ENCODE assay signal across 1 cellular context in genomic region chr7:24821045-24821853, GRCh38.
TF ChIP-seq lines count a peak whose summit lies in the region.

No MANE protein-coding gene starts in this region.

TF ChIP-seq in K562, 482 proteins besides CTCF, POLR2A, EP300 and RAD21 (continued from another document and continues in another):
- TF ChIP-seq, protein P1, sequence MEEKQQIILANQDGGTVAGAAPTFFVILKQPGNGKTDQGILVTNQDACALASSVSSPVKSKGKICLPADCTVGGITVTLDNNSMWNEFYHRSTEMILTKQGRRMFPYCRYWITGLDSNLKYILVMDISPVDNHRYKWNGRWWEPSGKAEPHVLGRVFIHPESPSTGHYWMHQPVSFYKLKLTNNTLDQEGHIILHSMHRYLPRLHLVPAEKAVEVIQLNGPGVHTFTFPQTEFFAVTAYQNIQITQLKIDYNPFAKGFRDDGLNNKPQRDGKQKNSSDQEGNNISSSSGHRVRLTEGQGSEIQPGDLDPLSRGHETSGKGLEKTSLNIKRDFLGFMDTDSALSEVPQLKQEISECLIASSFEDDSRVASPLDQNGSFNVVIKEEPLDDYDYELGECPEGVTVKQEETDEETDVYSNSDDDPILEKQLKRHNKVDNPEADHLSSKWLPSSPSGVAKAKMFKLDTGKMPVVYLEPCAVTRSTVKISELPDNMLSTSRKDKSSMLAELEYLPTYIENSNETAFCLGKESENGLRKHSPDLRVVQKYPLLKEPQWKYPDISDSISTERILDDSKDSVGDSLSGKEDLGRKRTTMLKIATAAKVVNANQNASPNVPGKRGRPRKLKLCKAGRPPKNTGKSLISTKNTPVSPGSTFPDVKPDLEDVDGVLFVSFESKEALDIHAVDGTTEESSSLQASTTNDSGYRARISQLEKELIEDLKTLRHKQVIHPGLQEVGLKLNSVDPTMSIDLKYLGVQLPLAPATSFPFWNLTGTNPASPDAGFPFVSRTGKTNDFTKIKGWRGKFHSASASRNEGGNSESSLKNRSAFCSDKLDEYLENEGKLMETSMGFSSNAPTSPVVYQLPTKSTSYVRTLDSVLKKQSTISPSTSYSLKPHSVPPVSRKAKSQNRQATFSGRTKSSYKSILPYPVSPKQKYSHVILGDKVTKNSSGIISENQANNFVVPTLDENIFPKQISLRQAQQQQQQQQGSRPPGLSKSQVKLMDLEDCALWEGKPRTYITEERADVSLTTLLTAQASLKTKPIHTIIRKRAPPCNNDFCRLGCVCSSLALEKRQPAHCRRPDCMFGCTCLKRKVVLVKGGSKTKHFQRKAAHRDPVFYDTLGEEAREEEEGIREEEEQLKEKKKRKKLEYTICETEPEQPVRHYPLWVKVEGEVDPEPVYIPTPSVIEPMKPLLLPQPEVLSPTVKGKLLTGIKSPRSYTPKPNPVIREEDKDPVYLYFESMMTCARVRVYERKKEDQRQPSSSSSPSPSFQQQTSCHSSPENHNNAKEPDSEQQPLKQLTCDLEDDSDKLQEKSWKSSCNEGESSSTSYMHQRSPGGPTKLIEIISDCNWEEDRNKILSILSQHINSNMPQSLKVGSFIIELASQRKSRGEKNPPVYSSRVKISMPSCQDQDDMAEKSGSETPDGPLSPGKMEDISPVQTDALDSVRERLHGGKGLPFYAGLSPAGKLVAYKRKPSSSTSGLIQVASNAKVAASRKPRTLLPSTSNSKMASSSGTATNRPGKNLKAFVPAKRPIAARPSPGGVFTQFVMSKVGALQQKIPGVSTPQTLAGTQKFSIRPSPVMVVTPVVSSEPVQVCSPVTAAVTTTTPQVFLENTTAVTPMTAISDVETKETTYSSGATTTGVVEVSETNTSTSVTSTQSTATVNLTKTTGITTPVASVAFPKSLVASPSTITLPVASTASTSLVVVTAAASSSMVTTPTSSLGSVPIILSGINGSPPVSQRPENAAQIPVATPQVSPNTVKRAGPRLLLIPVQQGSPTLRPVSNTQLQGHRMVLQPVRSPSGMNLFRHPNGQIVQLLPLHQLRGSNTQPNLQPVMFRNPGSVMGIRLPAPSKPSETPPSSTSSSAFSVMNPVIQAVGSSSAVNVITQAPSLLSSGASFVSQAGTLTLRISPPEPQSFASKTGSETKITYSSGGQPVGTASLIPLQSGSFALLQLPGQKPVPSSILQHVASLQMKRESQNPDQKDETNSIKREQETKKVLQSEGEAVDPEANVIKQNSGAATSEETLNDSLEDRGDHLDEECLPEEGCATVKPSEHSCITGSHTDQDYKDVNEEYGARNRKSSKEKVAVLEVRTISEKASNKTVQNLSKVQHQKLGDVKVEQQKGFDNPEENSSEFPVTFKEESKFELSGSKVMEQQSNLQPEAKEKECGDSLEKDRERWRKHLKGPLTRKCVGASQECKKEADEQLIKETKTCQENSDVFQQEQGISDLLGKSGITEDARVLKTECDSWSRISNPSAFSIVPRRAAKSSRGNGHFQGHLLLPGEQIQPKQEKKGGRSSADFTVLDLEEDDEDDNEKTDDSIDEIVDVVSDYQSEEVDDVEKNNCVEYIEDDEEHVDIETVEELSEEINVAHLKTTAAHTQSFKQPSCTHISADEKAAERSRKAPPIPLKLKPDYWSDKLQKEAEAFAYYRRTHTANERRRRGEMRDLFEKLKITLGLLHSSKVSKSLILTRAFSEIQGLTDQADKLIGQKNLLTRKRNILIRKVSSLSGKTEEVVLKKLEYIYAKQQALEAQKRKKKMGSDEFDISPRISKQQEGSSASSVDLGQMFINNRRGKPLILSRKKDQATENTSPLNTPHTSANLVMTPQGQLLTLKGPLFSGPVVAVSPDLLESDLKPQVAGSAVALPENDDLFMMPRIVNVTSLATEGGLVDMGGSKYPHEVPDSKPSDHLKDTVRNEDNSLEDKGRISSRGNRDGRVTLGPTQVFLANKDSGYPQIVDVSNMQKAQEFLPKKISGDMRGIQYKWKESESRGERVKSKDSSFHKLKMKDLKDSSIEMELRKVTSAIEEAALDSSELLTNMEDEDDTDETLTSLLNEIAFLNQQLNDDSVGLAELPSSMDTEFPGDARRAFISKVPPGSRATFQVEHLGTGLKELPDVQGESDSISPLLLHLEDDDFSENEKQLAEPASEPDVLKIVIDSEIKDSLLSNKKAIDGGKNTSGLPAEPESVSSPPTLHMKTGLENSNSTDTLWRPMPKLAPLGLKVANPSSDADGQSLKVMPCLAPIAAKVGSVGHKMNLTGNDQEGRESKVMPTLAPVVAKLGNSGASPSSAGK (IDR thresholded peaks at IDR 0.05), result peak; percentile 39; the same call in 1 of the 2 replicates
- no peak for TF ChIP-seq SRSF7 (optimal IDR thresholded peaks at IDR 0.05; ENCODE audit: low read depth, low read length)
- TF ChIP-seq HLTF (IDR thresholded peaks at IDR 0.05), result no peak
- no peak for TF ChIP-seq GATAD2A (IDR thresholded peaks at IDR 0.05)
- peak; percentile 86 for TF ChIP-seq KLF6 (CRISPR knock-in tag; IDR thresholded peaks at IDR 0.05; ENCODE audit: borderline replicate concordance)
- TF ChIP-seq, protein P2, sequence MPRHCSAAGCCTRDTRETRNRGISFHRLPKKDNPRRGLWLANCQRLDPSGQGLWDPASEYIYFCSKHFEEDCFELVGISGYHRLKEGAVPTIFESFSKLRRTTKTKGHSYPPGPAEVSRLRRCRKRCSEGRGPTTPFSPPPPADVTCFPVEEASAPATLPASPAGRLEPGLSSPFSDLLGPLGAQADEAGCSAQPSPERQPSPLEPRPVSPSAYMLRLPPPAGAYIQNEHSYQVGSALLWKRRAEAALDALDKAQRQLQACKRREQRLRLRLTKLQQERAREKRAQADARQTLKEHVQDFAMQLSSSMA (CRISPR knock-in tag; IDR thresholded peaks at IDR 0.05), result no peak
- TF ChIP-seq, protein P3, sequence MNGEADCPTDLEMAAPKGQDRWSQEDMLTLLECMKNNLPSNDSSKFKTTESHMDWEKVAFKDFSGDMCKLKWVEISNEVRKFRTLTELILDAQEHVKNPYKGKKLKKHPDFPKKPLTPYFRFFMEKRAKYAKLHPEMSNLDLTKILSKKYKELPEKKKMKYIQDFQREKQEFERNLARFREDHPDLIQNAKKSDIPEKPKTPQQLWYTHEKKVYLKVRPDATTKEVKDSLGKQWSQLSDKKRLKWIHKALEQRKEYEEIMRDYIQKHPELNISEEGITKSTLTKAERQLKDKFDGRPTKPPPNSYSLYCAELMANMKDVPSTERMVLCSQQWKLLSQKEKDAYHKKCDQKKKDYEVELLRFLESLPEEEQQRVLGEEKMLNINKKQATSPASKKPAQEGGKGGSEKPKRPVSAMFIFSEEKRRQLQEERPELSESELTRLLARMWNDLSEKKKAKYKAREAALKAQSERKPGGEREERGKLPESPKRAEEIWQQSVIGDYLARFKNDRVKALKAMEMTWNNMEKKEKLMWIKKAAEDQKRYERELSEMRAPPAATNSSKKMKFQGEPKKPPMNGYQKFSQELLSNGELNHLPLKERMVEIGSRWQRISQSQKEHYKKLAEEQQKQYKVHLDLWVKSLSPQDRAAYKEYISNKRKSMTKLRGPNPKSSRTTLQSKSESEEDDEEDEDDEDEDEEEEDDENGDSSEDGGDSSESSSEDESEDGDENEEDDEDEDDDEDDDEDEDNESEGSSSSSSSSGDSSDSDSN (IDR thresholded peaks at IDR 0.05; ENCODE audit: borderline replicate concordance in 1 of 2, low read depth in 2 of 2, low read length in 2 of 2), result 0 out of 4 replicates have a peak, but pooled peaks of 1 of the 2 experiments have one; percentile 22
- peak; percentile 45 for TF ChIP-seq FOS (IDR thresholded peaks at IDR 0.05; ENCODE audit: extremely low read depth, insufficient read length)
- no peak for TF ChIP-seq ZNF77 (CRISPR knock-in tag; IDR thresholded peaks at IDR 0.05)
- TF ChIP-seq SMARCC2 (IDR thresholded peaks at IDR 0.05; ENCODE audit: low read depth), result peak; percentile 90
- peak; percentile 61 for TF ChIP-seq TAF9B (IDR thresholded peaks at IDR 0.05; ENCODE audit: partially characterized antibody)
- no peak for TF ChIP-seq POLR3A (IDR thresholded peaks at IDR 0.05; ENCODE audit: borderline replicate concordance, extremely low read depth, insufficient read depth, insufficient read length)
- TF ChIP-seq SAP30 (IDR thresholded peaks at IDR 0.05; ENCODE audit: borderline replicate concordance, insufficient read depth, low read depth, low read length, poor library complexity, severe bottlenecking), result no peak
- TF ChIP-seq, protein P4, sequence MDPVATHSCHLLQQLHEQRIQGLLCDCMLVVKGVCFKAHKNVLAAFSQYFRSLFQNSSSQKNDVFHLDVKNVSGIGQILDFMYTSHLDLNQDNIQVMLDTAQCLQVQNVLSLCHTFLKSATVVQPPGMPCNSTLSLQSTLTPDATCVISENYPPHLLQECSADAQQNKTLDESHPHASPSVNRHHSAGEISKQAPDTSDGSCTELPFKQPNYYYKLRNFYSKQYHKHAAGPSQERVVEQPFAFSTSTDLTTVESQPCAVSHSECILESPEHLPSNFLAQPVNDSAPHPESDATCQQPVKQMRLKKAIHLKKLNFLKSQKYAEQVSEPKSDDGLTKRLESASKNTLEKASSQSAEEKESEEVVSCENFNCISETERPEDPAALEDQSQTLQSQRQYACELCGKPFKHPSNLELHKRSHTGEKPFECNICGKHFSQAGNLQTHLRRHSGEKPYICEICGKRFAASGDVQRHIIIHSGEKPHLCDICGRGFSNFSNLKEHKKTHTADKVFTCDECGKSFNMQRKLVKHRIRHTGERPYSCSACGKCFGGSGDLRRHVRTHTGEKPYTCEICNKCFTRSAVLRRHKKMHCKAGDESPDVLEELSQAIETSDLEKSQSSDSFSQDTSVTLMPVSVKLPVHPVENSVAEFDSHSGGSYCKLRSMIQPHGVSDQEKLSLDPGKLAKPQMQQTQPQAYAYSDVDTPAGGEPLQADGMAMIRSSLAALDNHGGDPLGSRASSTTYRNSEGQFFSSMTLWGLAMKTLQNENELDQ (CRISPR knock-in tag; IDR thresholded peaks at IDR 0.05; ENCODE audit: borderline replicate concordance), result no peak
- TF ChIP-seq FOXP4 (CRISPR knock-in tag; IDR thresholded peaks at IDR 0.05; ENCODE audit: borderline replicate concordance), result no peak
- no peak for TF ChIP-seq FOXP1 (CRISPR knock-in tag; IDR thresholded peaks at IDR 0.05)
- TF ChIP-seq CSDE1 (IDR thresholded peaks at IDR 0.05), result no peak
- TF ChIP-seq MCM3 (IDR thresholded peaks at IDR 0.05), result no peak
- TF ChIP-seq ADNP (tag; IDR thresholded peaks at IDR 0.05), result no peak
- TF ChIP-seq BACH1 (tag; IDR thresholded peaks at IDR 0.05), result peak; percentile 35; the same call in 1 of the 2 replicates
- TF ChIP-seq SMAD1 (IDR thresholded peaks at IDR 0.05; ENCODE audit: low read depth, low read length, partially characterized antibody), result no peak
- TF ChIP-seq KAT7 (CRISPR knock-in tag; IDR thresholded peaks at IDR 0.05; ENCODE audit: borderline replicate concordance), result no peak
- no peak for TF ChIP-seq SMARCB1 (IDR thresholded peaks at IDR 0.05; ENCODE audit: insufficient read length, low read depth)
- no peak for TF ChIP-seq FOXO4 (CRISPR knock-in tag; IDR thresholded peaks at IDR 0.05)
- TF ChIP-seq NFIX (CRISPR knock-in tag; IDR thresholded peaks at IDR 0.05; ENCODE audit: low read depth), result no peak
- no peak for TF ChIP-seq SAFB (IDR thresholded peaks at IDR 0.05; ENCODE audit: borderline replicate concordance, low read depth, low read length)
- TF ChIP-seq TCFL5 (CRISPR knock-in tag; conservative IDR thresholded peaks at IDR 0.05), result no peak
- TF ChIP-seq, protein P5, sequence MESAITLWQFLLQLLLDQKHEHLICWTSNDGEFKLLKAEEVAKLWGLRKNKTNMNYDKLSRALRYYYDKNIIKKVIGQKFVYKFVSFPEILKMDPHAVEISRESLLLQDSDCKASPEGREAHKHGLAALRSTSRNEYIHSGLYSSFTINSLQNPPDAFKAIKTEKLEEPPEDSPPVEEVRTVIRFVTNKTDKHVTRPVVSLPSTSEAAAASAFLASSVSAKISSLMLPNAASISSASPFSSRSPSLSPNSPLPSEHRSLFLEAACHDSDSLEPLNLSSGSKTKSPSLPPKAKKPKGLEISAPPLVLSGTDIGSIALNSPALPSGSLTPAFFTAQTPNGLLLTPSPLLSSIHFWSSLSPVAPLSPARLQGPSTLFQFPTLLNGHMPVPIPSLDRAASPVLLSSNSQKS (CRISPR knock-in tag; IDR thresholded peaks at IDR 0.05), result no peak
- TF ChIP-seq KHSRP (IDR thresholded peaks at IDR 0.05), result no peak
- no peak for TF ChIP-seq MBD2 (IDR thresholded peaks at IDR 0.05; ENCODE audit: borderline replicate concordance, low read depth)
- no peak for TF ChIP-seq HDAC8 (tag; IDR thresholded peaks at IDR 0.05)
- no peak for TF ChIP-seq ZNF347 (CRISPR knock-in tag; IDR thresholded peaks at IDR 0.05; ENCODE audit: low read depth)
- no peak for TF ChIP-seq ZNF3 (CRISPR knock-in tag; IDR thresholded peaks at IDR 0.05)
- TF ChIP-seq RAD51 (IDR thresholded peaks at IDR 0.05; ENCODE audit: borderline replicate concordance, low read depth), result no peak
- TF ChIP-seq FOXA3 (CRISPR knock-in tag; conservative IDR thresholded peaks at IDR 0.05 in 1 of 2, IDR thresholded peaks at IDR 0.05 in 1 of 2), result 0 out of 4 replicates have a peak, but pooled peaks of 1 of the 2 experiments have one; percentile 16
- no peak for TF ChIP-seq ZNF146 (CRISPR knock-in tag; IDR thresholded peaks at IDR 0.05; ENCODE audit: unreplicated experiment)
- TF ChIP-seq POU5F1 (IDR thresholded peaks at IDR 0.05; ENCODE audit: borderline replicate concordance, low read depth, low read length, partially characterized antibody), result no peak
- TF ChIP-seq IFI16 (CRISPR knock-in tag; IDR thresholded peaks at IDR 0.05), result no peak
- no peak for TF ChIP-seq EZH2 (IDR thresholded peaks at IDR 0.05; ENCODE audit: borderline replicate concordance, low read depth, low read length)
- TF ChIP-seq HNRNPH1 (optimal IDR thresholded peaks at IDR 0.05; ENCODE audit: low read depth, low read length), result no peak
- no peak for TF ChIP-seq HMG20A (CRISPR knock-in tag; conservative IDR thresholded peaks at IDR 0.05)
- TF ChIP-seq SLC30A9 (CRISPR knock-in tag; IDR thresholded peaks at IDR 0.05), result no peak
- TF ChIP-seq ZNF76 (CRISPR knock-in tag; IDR thresholded peaks at IDR 0.05; ENCODE audit: borderline replicate concordance), result no peak
- TF ChIP-seq PTTG1 (tag; IDR thresholded peaks at IDR 0.05; ENCODE audit: low read depth), result no peak
- no peak for TF ChIP-seq RNF2 (IDR thresholded peaks at IDR 0.05)
- TF ChIP-seq CBFA2T3 (IDR thresholded peaks at IDR 0.05), result peak; percentile 80
